Comparison of ENCODE assay signal across 16 cellular contexts in genomic region chr16:75317101-75317522, GRCh38.
DNase-seq lines count a peak whose midpoint lies in the region; ATAC-seq and TF ChIP-seq lines count a peak whose summit lies in the region.
"Had no signal": no experiment of that assay in that cellular context is flagged by ENCODE, and none has a peak within 500 bp of the region (broad histone marks: within the 10 kb centered on the region; RNA-seq: fewer than 3 reads in every experiment).

No MANE protein-coding gene starts in this region.

- H3K4me3 ChIP-seq in left lung (no peak overlapping the region), upper lobe of left lung (no peak overlapping the region)
- H3K4me3 ChIP-seq: right lobe of liver, SJSA1 had no signal

- no peak for TF ChIP-seq POLR2A in upper lobe of left lung (IDR thresholded peaks at IDR 0.05)

- no peak overlapping the region for H3K4me3 Mint-ChIP-seq in activated T-cell treated with anti-CD3 and anti-CD28 coated beads, Interleukin-2, amount 50 U/mL, for 24 hours
- H3K4me3 Mint-ChIP-seq in activated naive CD8-positive, alpha-beta T cell treated with anti-CD3 and anti-CD28 coated beads, Interleukin-2, amount 50 U/mL, for 24 hours, result peak overlapping the region; percentile 11
- H3K4me3 Mint-ChIP-seq: type B pancreatic cell had no signal

- no peak for DNase-seq in activated T-cell treated with anti-CD3 and anti-CD28 coated beads, Interleukin-2, amount 50 U/mL, for 24 hours
- DNase-seq in activated T-cell treated with anti-CD3 and anti-CD28 coated beads for 4 hours (no peak), left lung (peak in 1 of 2 donors; percentile 48), upper lobe of left lung (no peak), AML-193 (lab: John Stamatoyannopoulos, UW) (no peak), HuH-7.5 (ENCODE audit: low spot score) (no peak)
- DNase-seq in activated naive CD8-positive, alpha-beta T cell treated with anti-CD3 and anti-CD28 coated beads, Interleukin-2, amount 50 U/mL, for 24 hours, result peak; percentile 12
- DNase-seq in stimulated activated naive CD4-positive, alpha-beta T cell (lab: John Stamatoyannopoulos, UW), result no peak
- DNase-seq: activated CD4-positive, CD25-positive, alpha-beta regulatory T cell treated with anti-CD3 and anti-CD28 coated beads, Interleukin-2, amount 50 U/mL, for 72 hours; activated T-cell treated with anti-CD3 and anti-CD28 coated beads, Interleukin-2, amount 50 U/mL, for 48 hours; Calu3; NCI-H1694; right lobe of liver had no signal

- H3K9me3 Mint-ChIP-seq in activated T-cell treated with anti-CD3 and anti-CD28 coated beads, Interleukin-2, amount 50 U/mL, for 24 hours, result no peaks in the 10 kb centered on the region
- no peaks in the 10 kb centered on the region for H3K9me3 Mint-ChIP-seq in activated naive CD8-positive, alpha-beta T cell treated with anti-CD3 and anti-CD28 coated beads, Interleukin-2, amount 50 U/mL, for 24 hours
- H3K9me3 Mint-ChIP-seq: type B pancreatic cell had no signal

- peaks cover 0 to 9% of the 10 kb centered on the region in 2 donors for H3K36me3 ChIP-seq in left lung
- peaks cover 0 to 10% (median 4%) of the 10 kb centered on the region in 4 donors for H3K36me3 ChIP-seq in upper lobe of left lung
- H3K36me3 ChIP-seq: SJSA1 had no signal

- 62 to 65% methylated on average over 7 of the region's 7 CpGs for WGBS in upper lobe of left lung, 2 donors

- H3K27ac Mint-ChIP-seq in activated T-cell treated with anti-CD3 and anti-CD28 coated beads, Interleukin-2, amount 50 U/mL, for 24 hours, result peak overlapping the region; percentile 48
- peak overlapping the region; percentile 72 for H3K27ac Mint-ChIP-seq in activated naive CD8-positive, alpha-beta T cell treated with anti-CD3 and anti-CD28 coated beads, Interleukin-2, amount 50 U/mL, for 24 hours
- H3K27ac Mint-ChIP-seq: type B pancreatic cell had no signal

- peak overlapping the region in 1 of 2 donors; percentile 67 for H3K27ac ChIP-seq in left lung
- H3K27ac ChIP-seq in upper lobe of left lung, result peak overlapping the region; percentile 14 to 50 (median 34)
- H3K27ac ChIP-seq: SJSA1 had no signal

- H3K27me3 Mint-ChIP-seq in activated T-cell treated with anti-CD3 and anti-CD28 coated beads, Interleukin-2, amount 50 U/mL, for 24 hours, result no peaks in the 10 kb centered on the region
- peaks cover 2% of the 10 kb centered on the region for H3K27me3 Mint-ChIP-seq in activated naive CD8-positive, alpha-beta T cell treated with anti-CD3 and anti-CD28 coated beads, Interleukin-2, amount 50 U/mL, for 24 hours
- H3K27me3 Mint-ChIP-seq: type B pancreatic cell had no signal

- H3K27me3 ChIP-seq in left lung, result no peaks in the 10 kb centered on the region
- H3K27me3 ChIP-seq in upper lobe of left lung, result no peaks in the 10 kb centered on the region
- H3K27me3 ChIP-seq: right lobe of liver, SJSA1 had no signal

- H3K4me1 ChIP-seq in left lung, result peaks cover 2 to 15% of the 10 kb centered on the region in 2 donors
- peaks cover 3 to 15% (median 8%) of the 10 kb centered on the region in 4 donors for H3K4me1 ChIP-seq in upper lobe of left lung

- peak; percentile 58 for ATAC-seq in activated naive CD8-positive, alpha-beta T cell treated with anti-CD3 and anti-CD28 coated beads, Interleukin-2, amount 50 U/mL, for 24 hours
- ATAC-seq in left lung (peak; percentile 77), upper lobe of left lung (ENCODE audit: low FRiP score in 2 of 2) (peak in 1 of 2 donors; percentile 74)
- ATAC-seq: HCT116 had no signal

- no peak for TF ChIP-seq EP300 in upper lobe of left lung (IDR thresholded peaks at IDR 0.05)

- intact Hi-C loops in left lung (cut with DNase I), result no loop called here

- peaks cover 31% of the 10 kb centered on the region for H3K36me3 Mint-ChIP-seq in activated T-cell treated with anti-CD3 and anti-CD28 coated beads, Interleukin-2, amount 50 U/mL, for 24 hours (ENCODE audit: low read depth)
- H3K36me3 Mint-ChIP-seq in activated naive CD8-positive, alpha-beta T cell treated with anti-CD3 and anti-CD28 coated beads, Interleukin-2, amount 50 U/mL, for 24 hours (ENCODE audit: low read depth), result peaks cover 21% of the 10 kb centered on the region

- H3K4me1 Mint-ChIP-seq in activated T-cell treated with anti-CD3 and anti-CD28 coated beads, Interleukin-2, amount 50 U/mL, for 24 hours (ENCODE audit: low read depth), result peaks cover 40% of the 10 kb centered on the region
- H3K4me1 Mint-ChIP-seq in activated naive CD8-positive, alpha-beta T cell treated with anti-CD3 and anti-CD28 coated beads, Interleukin-2, amount 50 U/mL, for 24 hours, result peaks cover 40% of the 10 kb centered on the region

- H3K9me3 ChIP-seq in left lung (no peaks in the 10 kb centered on the region), upper lobe of left lung (no peaks in the 10 kb centered on the region)
- H3K9me3 ChIP-seq: right lobe of liver, SJSA1 had no signal

- no peak for TF ChIP-seq CTCF in left lung (IDR thresholded peaks at IDR 0.05)
- TF ChIP-seq CTCF in upper lobe of left lung (IDR thresholded peaks at IDR 0.05), result no peak
